ENCODE assay signal across 1 cellular context in genomic region chr15:95499397-95499796, GRCh38.
TF ChIP-seq lines count a peak whose summit lies in the region.

No MANE protein-coding gene starts in this region.

TF ChIP-seq in GM23338, 12 proteins besides CTCF, POLR2A, EP300 and RAD21 (continued from another document):
- TF ChIP-seq EZH2 (IDR thresholded peaks at IDR 0.05; ENCODE audit: low read depth, unreplicated experiment), result no peak
- TF ChIP-seq ETS1 (IDR thresholded peaks at IDR 0.05), result no peak
- no peak for TF ChIP-seq CREB1 (CRISPR knock-in tag; IDR thresholded peaks at IDR 0.05; ENCODE audit: low read depth)
- no peak for TF ChIP-seq NANOG (IDR thresholded peaks at IDR 0.05; ENCODE audit: borderline replicate concordance)
